Comparison of ENCODE assay signal across 15 cellular contexts in genomic region chr11:30268638-30269037, GRCh38. TPM values are rescaled to one million over a fixed set of nuclear protein-coding genes. Genes with fewer than 3 reads are reported as not detected.
"Had no signal": no experiment of that assay in that cellular context is flagged by ENCODE, and none has a peak within 500 bp of the region (broad histone marks: within the 10 kb centered on the region; RNA-seq: fewer than 3 reads in every experiment).

No MANE protein-coding gene starts in this region.

RNA-seq across cellular contexts. Expression of gene FSHB, which starts 37.8 kb away (rescaled TPM):
- total RNA-seq: stomach, subcutaneous adipose tissue, suprapubic skin, temporal lobe, testis, thoracic aorta, thyroid gland, tibial nerve, transverse colon, upper lobe of left lung, upper lobe of right lung, ureter, urinary bladder, uterus, vagina had no signal
- polyA plus RNA-seq: stomach, urinary bladder had no signal
